Comparison of ENCODE assay signal across 23 cellular contexts in genomic region chr7:22895491-22895890, GRCh38.
"Had no signal": no experiment of that assay in that cellular context is flagged by ENCODE, and none has a peak within 500 bp of the region (broad histone marks: within the 10 kb centered on the region; RNA-seq: fewer than 3 reads in every experiment).

No MANE protein-coding gene starts in this region.

- H3K36me3 ChIP-seq: ascending aorta, gastroesophageal sphincter, prostate gland, uterus had no signal

- DNase-seq: activated CD4-positive, alpha-beta T cell treated with anti-CD3 and anti-CD28 coated beads for 4 hours; activated CD4-positive, alpha-beta T cell treated with anti-CD3 and anti-CD28 coated beads, Interleukin-2, amount 50 U/mL, for 48 hours; activated CD4-positive, CD25-positive, alpha-beta regulatory T cell; activated CD8-positive, alpha-beta memory T cell treated with anti-CD3 and anti-CD28 coated beads, Interleukin-2, amount 50 U/mL, for 48 hours; activated gamma-delta T cell treated with Interleukin-2 at 50 U/mL for 16 hours; activated T-cell treated with anti-CD3 and anti-CD28 coated beads, Interleukin-2, amount 50 U/mL, for 48 hours; central memory CD4-positive, alpha-beta T cell; dorsolateral prefrontal cortex; effector memory CD8-positive, alpha-beta T cell; head of caudate nucleus; hypothalamus; left ventricle myocardium superior; mammary epithelial cell; naive thymus-derived CD8-positive, alpha-beta T cell; stimulated activated CD4-positive, alpha-beta T cell treated with anti-CD3 and anti-CD28 coated beads, Interleukin-2, amount 100 ng/mL, for 48 hours; stimulated activated CD8-positive, alpha-beta memory T cell treated with anti-CD3 and anti-CD28 coated beads, Interleukin-4, amount 100 ng/mL, for 48 hours; stimulated activated naive B cell treated with anti-CD40 and anti-IgM and Interleukin-4, amounts not matched to agents 10 μg/mL and 1 μg/mL and 100 μg/mL, for 72 hours; testis; uterus had no signal

- H3K4me3 ChIP-seq: ascending aorta, dorsolateral prefrontal cortex, gastroesophageal sphincter, prostate gland, testis, uterus had no signal

- ATAC-seq: effector memory CD8-positive, alpha-beta T cell; esophagus mucosa; gastroesophageal sphincter; left ventricle myocardium superior; naive thymus-derived CD8-positive, alpha-beta T cell; stimulated activated naive B cell treated with anti-CD40 and anti-IgM and Interleukin-4, amounts not matched to agents 10 μg/mL and 1 μg/mL and 100 μg/mL, for 72 hours had no signal

- H3K27ac ChIP-seq: ascending aorta, dorsolateral prefrontal cortex, gastroesophageal sphincter, prostate gland, testis, uterus had no signal

- H3K27me3 ChIP-seq: ascending aorta, gastroesophageal sphincter, testis, uterus had no signal

- H3K9me3 ChIP-seq: ascending aorta, gastroesophageal sphincter, prostate gland, testis, uterus had no signal

- H3K4me1 ChIP-seq: ascending aorta, gastroesophageal sphincter, prostate gland, testis, uterus had no signal
